ENCODE assay signal across 11 cellular contexts in the genomic region with DNA sequence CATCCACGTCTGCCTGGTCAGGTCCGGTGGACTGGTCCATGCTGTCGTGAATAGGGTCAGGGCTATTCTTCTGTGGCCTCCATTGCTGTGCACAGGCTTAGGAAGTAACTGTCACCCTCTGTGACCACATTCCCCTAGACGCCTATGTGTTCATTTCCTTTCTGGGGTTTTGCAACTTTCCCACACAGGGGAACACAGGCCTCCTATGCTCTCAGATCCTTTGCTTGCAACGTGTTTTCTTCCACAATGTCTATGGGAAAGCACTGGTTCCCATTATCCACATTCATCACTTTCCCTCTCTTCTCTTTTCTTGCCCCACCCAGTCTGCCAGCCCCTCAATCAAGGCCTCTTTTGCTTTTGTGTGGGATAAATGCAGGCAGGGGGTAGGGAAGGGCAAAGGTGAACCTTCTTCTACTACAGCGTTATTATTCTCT. TPM values are rescaled to one million over a fixed set of nuclear protein-coding genes. Genes with fewer than 3 reads are reported as not detected.
A peak's percentile ranks its signal among the peaks of the same experiment; 100 is the strongest.
DNase-seq lines count a peak whose midpoint lies in the region; ATAC-seq and TF ChIP-seq lines count a peak whose summit lies in the region.
"Had no signal": no experiment of that assay in that cellular context is flagged by ENCODE, and none has a peak within 500 bp of the region (broad histone marks: within the 10 kb centered on the region; RNA-seq: fewer than 3 reads in every experiment).

No MANE protein-coding gene starts in this region.

- H3K9me3 Mint-ChIP-seq in stimulated activated naive CD8-positive, alpha-beta T cell treated with anti-CD3 and anti-CD28 coated beads, Interleukin-15, Interleukin-2, amounts not matched to agents 100 ng/mL and 50 ng/mL, for 24 hours = no peaks in the 10 kb centered on the region

- TF ChIP-seq CTCF in heart right ventricle (IDR thresholded peaks at IDR 0.05) = no peak

- peaks cover 25% of the 10 kb centered on the region for H3K4me1 Mint-ChIP-seq in stimulated activated naive CD8-positive, alpha-beta T cell treated with anti-CD3 and anti-CD28 coated beads, Interleukin-15, Interleukin-2, amounts not matched to agents 100 ng/mL and 50 ng/mL, for 24 hours (ENCODE audit: low read depth)

- H3K27me3 ChIP-seq in heart right ventricle = peaks cover 0 to 10% (median 0%) of the 10 kb centered on the region in 7 donors

- no peak overlapping the region for H3K4me3 ChIP-seq in heart right ventricle
- H3K4me3 ChIP-seq: HAP-1 had no signal

- H3K4me1 ChIP-seq in heart right ventricle = peaks cover 0 to 26% (median 0%) of the 10 kb centered on the region in 9 donors
- H3K4me1 ChIP-seq: Caco-2, HAP-1 had no signal

- no peaks in the 10 kb centered on the region for H3K9me3 ChIP-seq in heart right ventricle
- H3K9me3 ChIP-seq: Caco-2, HAP-1 had no signal

- ATAC-seq in heart right ventricle = peak in 5 of 8 donors; percentile 16 to 59 (median 44)
- ATAC-seq in Right ventricle myocardium superior (ENCODE audit: poor library complexity) = no peak
- peak; percentile 47 for ATAC-seq in HG02973 (IDR thresholded peaks at IDR 0.05; ENCODE audit: unreplicated experiment)

- DNase-seq in heart right ventricle (no peak), Right ventricle myocardium superior (no peak), UCSD-AML1 (lab: John Stamatoyannopoulos, UW; ENCODE audit: unreplicated experiment) (peak; percentile 37), dermis blood vessel endothelial cell (no peak), iPS-NIHi11 (ENCODE audit: low spot score) (no peak)
- no peak for DNase-seq in activated effector memory CD4-positive, alpha-beta T cell treated with Interleukin-2 at 50 U/mL for 16 hours
- DNase-seq: Caco-2, NCI-H748 treated with DMSO at 0.1 percent for 48 hours had no signal

- H3K27ac ChIP-seq in heart right ventricle = no peak overlapping the region

- intact Hi-C loops in heart right ventricle (cut with DNase I) (no loop called here), Right ventricle myocardium superior (cut with DNase I) (no loop called here)

- WGBS in heart right ventricle, 2 donors = 67 to 80% methylated on average over 6 of the region's 6 CpGs

- no peak overlapping the region for H3K4me3 Mint-ChIP-seq in stimulated activated naive CD8-positive, alpha-beta T cell treated with anti-CD3 and anti-CD28 coated beads, Interleukin-15, Interleukin-2, amounts not matched to agents 100 ng/mL and 50 ng/mL, for 24 hours

- H3K27me3 Mint-ChIP-seq in stimulated activated naive CD8-positive, alpha-beta T cell treated with anti-CD3 and anti-CD28 coated beads, Interleukin-15, Interleukin-2, amounts not matched to agents 100 ng/mL and 50 ng/mL, for 24 hours = no peaks in the 10 kb centered on the region

- no peaks in the 10 kb centered on the region for H3K36me3 ChIP-seq in heart right ventricle
- H3K36me3 ChIP-seq: HAP-1 had no signal

- peak overlapping the region; percentile 1 for H3K27ac Mint-ChIP-seq in stimulated activated naive CD8-positive, alpha-beta T cell treated with anti-CD3 and anti-CD28 coated beads, Interleukin-15, Interleukin-2, amounts not matched to agents 100 ng/mL and 50 ng/mL, for 24 hours

- no peaks in the 10 kb centered on the region for H3K36me3 Mint-ChIP-seq in stimulated activated naive CD8-positive, alpha-beta T cell treated with anti-CD3 and anti-CD28 coated beads, Interleukin-15, Interleukin-2, amounts not matched to agents 100 ng/mL and 50 ng/mL, for 24 hours (ENCODE audit: low read depth)

RNA-seq across cellular contexts. Expression of a gene that starts 43.2 kb away (rescaled TPM):
- total RNA-seq in heart right ventricle (100 to 1,000 TPM in 1 of 10 donors, 10 to 100 TPM in 9; 74.8 to 107 (median 92.3) TPM), Right ventricle myocardium superior (90.0 TPM), dermis blood vessel endothelial cell (82.6 and 92.1 TPM in 2 replicates)
- 10 to 100 TPM; 47.3 to 52.6 TPM for polyA plus RNA-seq in heart right ventricle
